Comparison of ENCODE assay signal across 41 cellular contexts in the genomic region with DNA sequence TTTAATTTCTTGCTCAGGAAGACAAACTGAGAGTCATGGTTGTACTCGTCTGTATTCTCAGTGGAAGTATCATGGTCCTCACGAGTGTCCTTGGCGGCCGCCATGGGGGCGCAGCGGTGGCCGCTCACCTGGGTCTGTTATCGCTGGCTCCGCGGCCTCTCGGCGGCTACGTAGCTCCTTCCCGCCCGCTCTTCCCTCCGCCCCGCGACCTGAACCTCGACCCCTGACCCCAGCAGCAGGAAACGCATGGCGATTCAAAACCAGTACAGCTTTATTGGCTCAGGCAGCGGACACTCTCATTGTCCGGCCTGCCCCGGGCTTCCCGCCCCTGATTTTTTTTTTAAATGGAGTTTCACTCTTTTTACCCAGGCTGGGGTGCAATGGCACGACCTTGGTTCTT.
"Had no signal": no experiment of that assay in that cellular context is flagged by ENCODE, and none has a peak within 500 bp of the region (broad histone marks: within the 10 kb centered on the region; RNA-seq: fewer than 3 reads in every experiment).

No MANE protein-coding gene starts in this region.

- H3K4me1 Mint-ChIP-seq: activated naive CD4-positive, alpha-beta T cell treated with anti-CD3 and anti-CD28 coated beads, Interleukin-2, amount 10 ng/mL, durations not matched to agents 7 days and 5 days; activated naive CD4-positive, alpha-beta T cell treated with anti-CD3 and anti-CD28 coated beads, Interleukin-2, amount 50 U/mL, for 24 hours; activated naive CD8-positive, alpha-beta T cell treated with anti-CD3 and anti-CD28 coated beads for 36 hours; activated naive CD8-positive, alpha-beta T cell treated with anti-CD3 and anti-CD28 coated beads, Interleukin-2, amount 10 ng/mL, durations not matched to agents 7 days and 5 days; activated naive CD8-positive, alpha-beta T cell treated with anti-CD3 and anti-CD28 coated beads, Interleukin-2, amount 50 U/mL, for 24 hours; activated T-helper 17 cell treated with anti-CD3 and anti-CD28 coated beads, Interleukin-2, amount 50 U/mL, for 72 hours; brain; central memory CD8-positive, alpha-beta T cell had no signal

- H3K36me3 Mint-ChIP-seq: activated naive CD4-positive, alpha-beta T cell treated with anti-CD3 and anti-CD28 coated beads, Interleukin-2, amount 10 ng/mL, durations not matched to agents 7 days and 5 days; brain had no signal

- H3K36me3 ChIP-seq: adrenal gland, ascending aorta, brain microvascular endothelial cell, breast epithelium, cardiac muscle cell had no signal

- H3K27ac ChIP-seq: adrenal gland, ascending aorta, body of pancreas, brain microvascular endothelial cell, breast epithelium, cardiac muscle cell had no signal

- ATAC-seq: activated naive CD4-positive, alpha-beta T cell treated with anti-CD3 and anti-CD28 coated beads, Interleukin-2, amount 50 U/mL, for 72 hours; activated naive CD8-positive, alpha-beta T cell treated with anti-CD3 and anti-CD28 coated beads, Interleukin-2, amount 50 U/mL, for 24 hours; activated T-cell treated with anti-CD3 and anti-CD28 coated beads, Interleukin-2, amount 50 U/mL, for 4 hours; activated T-cell treated with anti-CD3 and anti-CD28 coated beads, Interleukin-2, amount 50 U/mL, for 72 hours; activated T-helper 17 cell treated with anti-CD3 and anti-CD28 coated beads, Interleukin-2, amount 50 U/mL, for 72 hours; body of pancreas had no signal

- H3K4me1 ChIP-seq: adrenal gland, ascending aorta, body of pancreas, breast epithelium had no signal

- H3K27me3 ChIP-seq: adrenal gland, ascending aorta, body of pancreas, brain microvascular endothelial cell, breast epithelium, cardiac muscle cell had no signal

- FAIRE-seq: astrocyte, bronchial epithelial cell had no signal

- H3K27me3 Mint-ChIP-seq: activated naive CD8-positive, alpha-beta T cell treated with anti-CD3 and anti-CD28 coated beads for 36 hours had no signal

- DNase-seq: activated effector memory CD4-positive, alpha-beta T cell treated with anti-CD3 and anti-CD28 coated beads, Interleukin-2, amount 50 U/mL, for 16 hours; activated effector memory CD4-positive, alpha-beta T cell treated with Interleukin-2 at 50 U/mL for 16 hours; activated gamma-delta T cell; activated gamma-delta T cell treated with Interleukin-2 at 50 U/mL for 16 hours; activated naive CD4-positive, alpha-beta T cell; activated naive CD4-positive, alpha-beta T cell treated with anti-CD3 and anti-CD28 coated beads for 36 hours; activated naive CD4-positive, alpha-beta T cell treated with anti-CD3 and anti-CD28 coated beads, Interleukin-2, amount 10 ng/mL, durations not matched to agents 7 days and 5 days; activated naive CD4-positive, alpha-beta T cell treated with anti-CD3 and anti-CD28 coated beads, Interleukin-2, amount 50 U/mL, for 16 hours; activated naive CD4-positive, alpha-beta T cell treated with Interleukin-2 at 50 U/mL for 16 hours; activated naive CD8-positive, alpha-beta T cell treated with anti-CD3 and anti-CD28 coated beads for 36 hours; activated naive CD8-positive, alpha-beta T cell treated with anti-CD3 and anti-CD28 coated beads, Interleukin-2, amount 10 ng/mL, durations not matched to agents 7 days and 5 days; activated naive CD8-positive, alpha-beta T cell treated with anti-CD3 and anti-CD28 coated beads, Interleukin-2, amount 50 U/mL, for 24 hours; activated T-cell treated with anti-CD3 and anti-CD28 coated beads for 4 hours; activated T-cell treated with anti-CD3 and anti-CD28 coated beads, Interleukin-2, amount 50 U/mL, for 1 hour; activated T-cell treated with anti-CD3 and anti-CD28 coated beads, Interleukin-2, amount 50 U/mL, for 24 hours; activated T-cell treated with anti-CD3 and anti-CD28 coated beads, Interleukin-2, amount 50 U/mL, for 4 hours; activated T-cell treated with anti-CD3 and anti-CD28 coated beads, Interleukin-2, amount 50 U/mL, for 48 hours; activated T-cell treated with anti-CD3 and anti-CD28 coated beads, Interleukin-2, amount 50 U/mL, for 72 hours; adrenal gland; amniotic stem cell; amygdala; anterior cingulate cortex; aorta; body of pancreas; brain microvascular endothelial cell; caudate nucleus; central memory CD4-positive, alpha-beta T cell; cerebellar nuclear complex had no signal

- H3K4me3 Mint-ChIP-seq: activated naive CD4-positive, alpha-beta T cell treated with anti-CD3 and anti-CD28 coated beads for 36 hours; activated naive CD4-positive, alpha-beta T cell treated with anti-CD3 and anti-CD28 coated beads, Interleukin-2, amount 10 ng/mL, durations not matched to agents 7 days and 5 days; activated naive CD4-positive, alpha-beta T cell treated with anti-CD3 and anti-CD28 coated beads, Interleukin-2, amount 50 U/mL, for 24 hours; activated naive CD8-positive, alpha-beta T cell; activated naive CD8-positive, alpha-beta T cell treated with anti-CD3 and anti-CD28 coated beads for 36 hours; activated naive CD8-positive, alpha-beta T cell treated with anti-CD3 and anti-CD28 coated beads, Interleukin-2, amount 10 ng/mL, durations not matched to agents 7 days and 5 days; activated naive CD8-positive, alpha-beta T cell treated with anti-CD3 and anti-CD28 coated beads, Interleukin-2, amount 50 U/mL, for 24 hours; activated T-cell treated with anti-CD3 and anti-CD28 coated beads, Interleukin-2, amount 50 U/mL, for 24 hours; activated T-cell treated with anti-CD3 and anti-CD28 coated beads, Interleukin-2, amount 50 U/mL, for 4 hours; activated T-cell treated with anti-CD3 and anti-CD28 coated beads, Interleukin-2, amount 50 U/mL, for 72 hours; activated T-helper 1 cell treated with anti-CD3 and anti-CD28 coated beads, Interleukin-12 subunit alpha, Interleukin-12 subunit beta, Interleukin-2, Interleukin-4 antibody, amounts not matched to agents 30 ng/mL and 10 ng/mL and 1 ng/mL, durations not matched to agents 14 hours and 24 hours and 36 hours; activated T-helper 17 cell treated with anti-CD3 and anti-CD28 coated beads, Interleukin-2, amount 50 U/mL, for 72 hours; brain; central memory CD8-positive, alpha-beta T cell had no signal

- H3K4me3 ChIP-seq: adrenal gland, ascending aorta, body of pancreas, breast epithelium, cardiac muscle cell had no signal

- H3K27ac Mint-ChIP-seq: activated naive CD4-positive, alpha-beta T cell treated with anti-CD3 and anti-CD28 coated beads for 36 hours; activated naive CD4-positive, alpha-beta T cell treated with anti-CD3 and anti-CD28 coated beads, Interleukin-2, amount 10 ng/mL, durations not matched to agents 7 days and 5 days; activated naive CD4-positive, alpha-beta T cell treated with anti-CD3 and anti-CD28 coated beads, Interleukin-2, amount 50 U/mL, for 24 hours; activated naive CD4-positive, alpha-beta T cell treated with anti-CD3 and anti-CD28 coated beads, Interleukin-2, amount 50 U/mL, for 72 hours; activated naive CD8-positive, alpha-beta T cell; activated naive CD8-positive, alpha-beta T cell treated with anti-CD3 and anti-CD28 coated beads for 36 hours; activated naive CD8-positive, alpha-beta T cell treated with anti-CD3 and anti-CD28 coated beads, Interleukin-2, amount 10 ng/mL, durations not matched to agents 7 days and 5 days; activated naive CD8-positive, alpha-beta T cell treated with anti-CD3 and anti-CD28 coated beads, Interleukin-2, amount 50 U/mL, for 24 hours; activated T-cell treated with anti-CD3 and anti-CD28 coated beads, Interleukin-2, amount 50 U/mL, for 24 hours; activated T-cell treated with anti-CD3 and anti-CD28 coated beads, Interleukin-2, amount 50 U/mL, for 72 hours; activated T-helper 1 cell treated with anti-CD3 and anti-CD28 coated beads, Interleukin-12 subunit alpha, Interleukin-12 subunit beta, Interleukin-2, Interleukin-4 antibody, amounts not matched to agents 30 ng/mL and 10 ng/mL and 1 ng/mL, durations not matched to agents 14 hours and 24 hours and 36 hours; activated T-helper 17 cell treated with anti-CD3 and anti-CD28 coated beads, Interleukin-2, amount 50 U/mL, for 72 hours; activated T-helper 2 cell treated with anti-CD3 and anti-CD28 coated beads, Interferon-gamma antibody, Interleukin-2, Interleukin-4, amounts not matched to agents 10 μg/mL and 5 μg/mL and 100 μg/mL, durations not matched to agents 14 hours and 24 hours and 36 hours; brain had no signal
